In the genomic region with DNA sequence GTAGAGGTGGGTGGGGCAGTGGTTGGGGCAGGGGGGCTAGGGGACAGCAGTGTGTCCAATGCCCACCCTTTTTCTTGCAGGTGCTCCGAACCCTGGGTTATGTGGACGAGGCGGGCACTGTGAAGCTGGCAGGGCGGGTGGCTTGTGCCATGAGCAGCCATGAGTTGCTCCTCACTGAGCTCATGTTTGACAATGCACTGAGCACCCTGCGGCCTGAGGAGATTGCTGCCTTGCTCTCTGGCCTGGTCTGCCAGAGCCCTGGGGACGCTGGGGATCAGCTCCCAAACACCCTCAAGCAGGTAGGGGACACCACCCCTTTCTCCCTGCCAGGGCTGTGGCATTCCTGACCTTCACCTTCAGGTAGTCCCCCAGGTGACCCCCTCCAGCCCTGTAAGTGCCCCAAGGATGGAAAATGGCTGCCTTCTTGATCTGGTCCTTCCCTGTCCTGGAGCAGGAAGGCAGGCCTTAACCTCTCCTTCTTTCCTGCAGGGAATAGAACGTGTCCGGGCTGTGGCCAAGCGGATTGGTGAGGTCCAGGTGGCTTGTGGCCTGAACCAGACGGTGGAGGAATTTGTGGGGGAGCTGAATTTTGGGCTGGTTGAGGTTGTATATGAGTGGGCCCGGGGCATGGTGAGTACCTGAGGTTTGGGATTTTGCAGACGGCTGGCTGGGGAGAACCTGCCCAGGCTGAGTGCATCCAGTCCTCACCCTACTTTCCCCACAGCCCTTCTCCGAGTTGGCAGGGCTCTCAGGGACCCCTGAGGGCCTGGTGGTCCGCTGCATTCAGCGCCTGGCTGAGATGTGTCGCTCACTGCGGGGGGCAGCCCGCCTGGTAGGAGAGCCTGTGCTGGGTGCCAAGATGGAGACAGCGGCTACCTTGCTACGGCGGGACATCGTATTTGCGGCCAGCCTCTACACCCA, we compare ENCODE assay signal across 13 cellular contexts. TPM values are rescaled to one million over a fixed set of nuclear protein-coding genes. Genes with fewer than 3 reads are reported as not detected.
DNase-seq lines count a peak whose midpoint lies in the region; ATAC-seq and TF ChIP-seq lines count a peak whose summit lies in the region.
"Had no signal": no experiment of that assay in that cellular context is flagged by ENCODE, and none has a peak within 500 bp of the region (broad histone marks: within the 10 kb centered on the region; RNA-seq: fewer than 3 reads in every experiment).

No MANE protein-coding gene starts in this region.

- H3K4me2 ChIP-seq in neural progenitor cell: no peak overlapping the region

- H3K9me3 ChIP-seq in CD4-positive, CD25-positive, alpha-beta regulatory T cell (ENCODE audit: control insufficient read depth in 2 of 2, low read length in 2 of 2): no peaks in the 10 kb centered on the region
- H3K9me3 ChIP-seq in neural progenitor cell (ENCODE audit: low read depth) (no peaks in the 10 kb centered on the region), thyroid gland (no peaks in the 10 kb centered on the region)
- H3K9me3 ChIP-seq: gastroesophageal sphincter, pancreas had no signal

- peaks cover 9% of the 10 kb centered on the region for H3K27me3 Mint-ChIP-seq in CD4-positive, CD25-positive, alpha-beta regulatory T cell
- H3K27me3 Mint-ChIP-seq in Calu3 (ENCODE audit: unreplicated experiment): no peaks in the 10 kb centered on the region
- peaks cover 6% of the 10 kb centered on the region for H3K27me3 Mint-ChIP-seq in brain
- peaks cover 10% of the 10 kb centered on the region for H3K27me3 Mint-ChIP-seq in neural progenitor cell (ENCODE audit: insufficient read depth, low read depth)

- peaks cover 54% of the 10 kb centered on the region for H3K36me3 ChIP-seq in CD4-positive, CD25-positive, alpha-beta regulatory T cell (ENCODE audit: control insufficient read depth, insufficient read depth, low read length)
- H3K36me3 ChIP-seq in neural progenitor cell (no peaks in the 10 kb centered on the region), thyroid gland (peaks cover 39 to 52% of the 10 kb centered on the region in 2 donors)

- ATAC-seq in CD4-positive, CD25-positive, alpha-beta regulatory T cell (ENCODE audit: low read depth in 2 of 2): no peak
- no peak for ATAC-seq in HG02763 (IDR thresholded peaks at IDR 0.05; ENCODE audit: unreplicated experiment)
- ATAC-seq: gastroesophageal sphincter, pancreas had no signal

- peaks cover 22% of the 10 kb centered on the region for H3K4me1 ChIP-seq in CD4-positive, CD25-positive, alpha-beta regulatory T cell (ENCODE audit: control insufficient read depth, insufficient read depth, low read length, poor library complexity, severe bottlenecking)
- H3K4me1 ChIP-seq in neural progenitor cell (peaks cover 7% of the 10 kb centered on the region), thyroid gland (peaks cover 12 to 18% of the 10 kb centered on the region in 2 donors)

- TF ChIP-seq CTCF in Calu3 (IDR thresholded peaks at IDR 0.05; ENCODE audit: unreplicated experiment) (no peak), brain (conservative IDR thresholded peaks at IDR 0.05) (no peak), neural progenitor cell (IDR thresholded peaks at IDR 0.05) (no peak), thyroid gland (IDR thresholded peaks at IDR 0.05) (no peak)

- intact Hi-C loops in Calu3 (cut with micrococcal nuclease; ENCODE audit: unreplicated experiment): no loop called here
- intact Hi-C loops in thyroid gland (cut with DNase I): loop anchor here (10.0 kb wide), 1 partner anchor 294 kb away; no protein-coding TSS in a partner anchor

- H3K4me3 Mint-ChIP-seq in CD4-positive, CD25-positive, alpha-beta regulatory T cell: peak overlapping the region in 3 of 4 donors; percentile 50 to 99 (median 71)
- peak overlapping the region; percentile 86 for H3K4me3 Mint-ChIP-seq in Calu3 (ENCODE audit: low read depth, unreplicated experiment)
- H3K4me3 Mint-ChIP-seq in brain: peak overlapping the region in 4 of 5 experiments; percentile 39 to 91 (median 86)
- peak overlapping the region; percentile 69 for H3K4me3 Mint-ChIP-seq in neural progenitor cell

- H3K27ac Mint-ChIP-seq in CD4-positive, CD25-positive, alpha-beta regulatory T cell: peak overlapping the region in 2 of 3 donors; percentile 51 to 91
- H3K27ac Mint-ChIP-seq in Calu3 (ENCODE audit: unreplicated experiment): peak overlapping the region; percentile 98
- peak overlapping the region in 3 of 5 experiments; percentile 67 to 100 (median 100) for H3K27ac Mint-ChIP-seq in brain
- H3K27ac Mint-ChIP-seq in neural progenitor cell: no peak overlapping the region

- H3K4me3 ChIP-seq in CD4-positive, CD25-positive, alpha-beta regulatory T cell (ENCODE audit: low read depth, low read length): no peak overlapping the region
- H3K4me3 ChIP-seq in neural progenitor cell (no peak overlapping the region), thyroid gland (replicated peaks in 1 of 3) (no peak overlapping the region)
- H3K4me3 ChIP-seq: gastroesophageal sphincter, lung, pancreas had no signal

- no peak for TF ChIP-seq POLR2A in thyroid gland (IDR thresholded peaks at IDR 0.05)

- H3F3A ChIP-seq in neural progenitor cell (ENCODE audit: low read depth): peaks cover 24% of the 10 kb centered on the region

- H3K36me3 Mint-ChIP-seq in CD4-positive, CD25-positive, alpha-beta regulatory T cell: peaks cover 13% of the 10 kb centered on the region
- peaks cover 82% of the 10 kb centered on the region for H3K36me3 Mint-ChIP-seq in Calu3 (ENCODE audit: insufficient read depth, unreplicated experiment)
- peaks cover 41% of the 10 kb centered on the region for H3K36me3 Mint-ChIP-seq in brain
- peaks cover 31% of the 10 kb centered on the region for H3K36me3 Mint-ChIP-seq in neural progenitor cell

- peaks cover 15 to 54% (median 33%) of the 10 kb centered on the region in 4 donors for H3K4me1 Mint-ChIP-seq in CD4-positive, CD25-positive, alpha-beta regulatory T cell
- H3K4me1 Mint-ChIP-seq in Calu3 (ENCODE audit: low read depth, unreplicated experiment): peaks cover 26% of the 10 kb centered on the region
- peaks cover 41% of the 10 kb centered on the region for H3K4me1 Mint-ChIP-seq in brain
- peaks cover 23% of the 10 kb centered on the region for H3K4me1 Mint-ChIP-seq in neural progenitor cell

- H3K79me2 ChIP-seq in neural progenitor cell (ENCODE audit: low read depth): peaks cover 25% of the 10 kb centered on the region

- no peaks in the 10 kb centered on the region for H3K9me3 Mint-ChIP-seq in CD4-positive, CD25-positive, alpha-beta regulatory T cell
- no peaks in the 10 kb centered on the region for H3K9me3 Mint-ChIP-seq in Calu3 (ENCODE audit: low read depth, unreplicated experiment)
- peaks cover 0 to 7% (median 0%) of the 10 kb centered on the region in 5 experiments for H3K9me3 Mint-ChIP-seq in brain
- no peaks in the 10 kb centered on the region for H3K9me3 Mint-ChIP-seq in neural progenitor cell

- H2AFZ ChIP-seq in neural progenitor cell (replicated peaks): no peak overlapping the region

- CTCF ChIA-PET in Calu3 (lab: Charles Lee): interaction anchor here (0.6 kb wide), 2 partner anchors 21 to 40 kb away, joined by 3 to 4 read pairs; no protein-coding TSS in a partner anchor

- H4K20me1 ChIP-seq in neural progenitor cell (ENCODE audit: low read depth): no peaks in the 10 kb centered on the region

- no peak for DNase-seq in CD4-positive, CD25-positive, alpha-beta regulatory T cell
- DNase-seq in Calu3: no peak
- no peak for DNase-seq in neural progenitor cell (ENCODE audit: low spot score)
- no peak for DNase-seq in COR-L47 (lab: John Stamatoyannopoulos, UW)
- DNase-seq in thyroid gland: no peak
- DNase-seq: NCI-H1092; stimulated activated CD4-positive, alpha-beta T cell treated with anti-CD3 and anti-CD28 coated beads, Interleukin-12 subunit alpha, Interleukin-12 subunit beta, amount 100 ng/mL, for 4 hours had no signal

- 89 to 91% methylated on average over 15 to 23 of the region's 23 CpGs for WGBS in thyroid gland, 2 donors

- no TSS peak for BruUV-seq in Calu3 (replicated peaks; lab: Mats Ljungman, UMichigan)

- no peak overlapping the region for H3K27ac ChIP-seq in CD4-positive, CD25-positive, alpha-beta regulatory T cell (ENCODE audit: insufficient read depth, low read length, poor library complexity, severe bottlenecking)
- H3K27ac ChIP-seq in neural progenitor cell: no peak overlapping the region
- H3K27ac ChIP-seq in thyroid gland: no peak overlapping the region
- H3K27ac ChIP-seq: C4-2B, pancreas had no signal

- no peak overlapping the region for H3K9ac ChIP-seq in neural progenitor cell

- no peaks in the 10 kb centered on the region for H3K27me3 ChIP-seq in CD4-positive, CD25-positive, alpha-beta regulatory T cell (ENCODE audit: control insufficient read depth, insufficient read depth, low read length)
- no peaks in the 10 kb centered on the region for H3K27me3 ChIP-seq in neural progenitor cell
- H3K27me3 ChIP-seq in thyroid gland: no peaks in the 10 kb centered on the region
- H3K27me3 ChIP-seq: gastroesophageal sphincter, pancreas had no signal

RNA-seq across cellular contexts. Expression of a gene that starts 2.9 kb away (rescaled TPM):
- 47.7 TPM for total RNA-seq in CD4-positive, CD25-positive, alpha-beta regulatory T cell
- polyA plus RNA-seq in CD4-positive, CD25-positive, alpha-beta regulatory T cell: 10 to 100 TPM in 2 of 4 donors, 1 to 10 TPM in 2; 8.4 to 10.5 (median 9.6) TPM
- 40.9 and 43.6 TPM in 2 replicates for total RNA-seq in Calu3 (2022)
- 32.3 TPM for polyA plus RNA-seq in brain (ENCODE audit: insufficient read depth, low read depth, low replicate concordance)
- total RNA-seq in neural progenitor cell (ENCODE audit: low replicate concordance): 10.2 and 23.0 TPM in 2 replicates
- 10 to 100 TPM; 21.3 to 36.4 (median 33.9) TPM for total RNA-seq in thyroid gland

RNA-seq across cellular contexts. Expression of a gene that starts 10.1 kb away (rescaled TPM):
- 101 TPM for total RNA-seq in CD4-positive, CD25-positive, alpha-beta regulatory T cell
- 10 to 100 TPM; 16.2 to 20.9 (median 17.5) TPM for polyA plus RNA-seq in CD4-positive, CD25-positive, alpha-beta regulatory T cell
- 182 and 201 TPM in 2 replicates for total RNA-seq in Calu3 (2022)
- 49.0 TPM for polyA plus RNA-seq in brain (ENCODE audit: insufficient read depth, low read depth, low replicate concordance)
- 21.0 and 50.5 TPM in 2 replicates for total RNA-seq in neural progenitor cell (ENCODE audit: low replicate concordance)
- 10 to 100 TPM; 35.1 to 47.1 (median 39.4) TPM for total RNA-seq in thyroid gland

RNA-seq across cellular contexts. Expression of a gene that starts 10.3 kb away (rescaled TPM):
- 51.4 TPM for total RNA-seq in CD4-positive, CD25-positive, alpha-beta regulatory T cell
- polyA plus RNA-seq in CD4-positive, CD25-positive, alpha-beta regulatory T cell: 10 to 100 TPM; 52.9 to 62.3 (median 60.5) TPM
- 141 and 157 TPM in 2 replicates for total RNA-seq in Calu3 (2022)
- 200 TPM for polyA plus RNA-seq in brain (ENCODE audit: insufficient read depth, low read depth, low replicate concordance)
- 129 and 135 TPM in 2 replicates for total RNA-seq in neural progenitor cell (ENCODE audit: low replicate concordance)
- total RNA-seq in thyroid gland: 100 to 1,000 TPM in 3 of 4 donors, 10 to 100 TPM in 1; 83.2 to 114 (median 106) TPM

RNA-seq across cellular contexts. Expression of a gene that starts 12.8 kb away (rescaled TPM):
- total RNA-seq in CD4-positive, CD25-positive, alpha-beta regulatory T cell: 4.0 TPM
- under 1 TPM in 2 of 4 donors, not detected in 2; 0.28 to 0.30 TPM for polyA plus RNA-seq in CD4-positive, CD25-positive, alpha-beta regulatory T cell
- total RNA-seq in Calu3 (2022) (13.1 and 20.8 TPM in 2 replicates), neural progenitor cell (ENCODE audit: low replicate concordance) (1.7 and 4.3 TPM in 2 replicates), thyroid gland (100 to 1,000 TPM; 181 to 401 (median 227) TPM)
- polyA plus RNA-seq in brain (ENCODE audit: insufficient read depth, low read depth, low replicate concordance): 25.3 TPM

RNA-seq across cellular contexts. Expression of a gene that starts 23.2 kb away (rescaled TPM):
- 0.64 TPM for total RNA-seq in CD4-positive, CD25-positive, alpha-beta regulatory T cell
- 1 to 10 TPM in 3 of 4 donors, under 1 TPM in 1; 0.68 to 1.9 (median 1.6) TPM for polyA plus RNA-seq in CD4-positive, CD25-positive, alpha-beta regulatory T cell
- 944 and 1,205 TPM in 2 replicates for total RNA-seq in Calu3 (2022)
- polyA plus RNA-seq in brain (ENCODE audit: insufficient read depth, low read depth, low replicate concordance): 4.8 TPM
- total RNA-seq in neural progenitor cell (ENCODE audit: low replicate concordance): 0.50 TPM in 1 of 2 replicates, not detected in the other
- 10 to 100 TPM; 10.5 to 36.7 (median 16.4) TPM for total RNA-seq in thyroid gland
